In the genomic region with DNA sequence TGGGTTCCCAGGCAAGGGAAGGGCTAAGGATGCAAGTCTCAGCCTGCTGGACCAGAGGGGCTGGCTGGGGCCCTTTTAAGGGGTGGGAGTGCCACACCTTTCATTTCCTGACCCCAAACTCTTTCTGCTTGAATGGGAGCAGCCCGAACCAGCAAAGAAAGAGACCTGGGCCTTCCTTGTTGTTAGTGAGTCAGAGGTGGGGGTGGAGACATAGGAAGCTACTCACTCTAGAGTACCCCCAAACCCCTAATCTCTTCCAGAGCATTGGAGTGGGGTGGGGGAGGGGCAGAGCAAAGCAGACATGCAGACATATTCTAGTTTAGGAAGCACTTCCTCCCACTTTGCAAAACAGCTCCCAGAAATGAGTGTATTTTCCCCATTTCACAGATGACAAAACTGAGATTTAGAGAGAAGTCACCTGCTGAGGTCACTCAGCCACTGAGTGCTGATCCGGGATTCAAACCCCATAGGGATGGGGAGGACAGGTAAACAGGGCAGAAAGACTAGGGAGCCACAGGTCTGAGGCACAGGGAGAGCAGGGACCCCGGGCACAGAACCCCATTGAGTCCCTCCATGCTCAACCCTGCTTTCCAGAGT, we compare ENCODE assay signal across 11 cellular contexts. TPM values are rescaled to one million over a fixed set of nuclear protein-coding genes. Genes with fewer than 3 reads are reported as not detected.
DNase-seq lines count a peak whose midpoint lies in the region; ATAC-seq, FAIRE-seq and TF ChIP-seq lines count a peak whose summit lies in the region.
"Had no signal": no experiment of that assay in that cellular context is flagged by ENCODE, and none has a peak within 500 bp of the region (broad histone marks: within the 10 kb centered on the region; RNA-seq: fewer than 3 reads in every experiment).

No MANE protein-coding gene starts in this region.

- no peaks in the 10 kb centered on the region for H3K9me3 Mint-ChIP-seq in mesothelial cell of epicardium

- peak overlapping the region in 5 of 11 experiments; percentile 26 to 65 (median 46); a peak in 6 of 22 replicates for H3K27ac ChIP-seq in BLaER1 treated with 17β-estradiol and CSF1 and Interleukin-3, amounts not matched to agents 10 nM and 100 nM
- no peak overlapping the region for H3K27ac ChIP-seq in lung (ENCODE audit: low read depth in 1 of 2, low read length in 1 of 2)
- H3K27ac ChIP-seq: vagina had no signal

- H3K27me3 Mint-ChIP-seq in mesothelial cell of epicardium (ENCODE audit: low read depth) = peaks cover 6% of the 10 kb centered on the region

- H3K36me3 Mint-ChIP-seq in mesothelial cell of epicardium = no peaks in the 10 kb centered on the region

- peak; percentile 61 for FAIRE-seq in GM12892 (lab: Jason Lieb, UNC)

- no peak for DNase-seq in GM12892 (ENCODE audit: insufficient read length)
- peak; percentile 44 to 46 for DNase-seq in activated CD4-positive, alpha-beta T cell treated with anti-CD3 and anti-CD28 coated beads, Interleukin-2, amount 50 U/mL, for 48 hours
- DNase-seq in lung (ENCODE audit: low spot score) = no peak
- no peak for DNase-seq in mucosa of descending colon
- no peak for DNase-seq in NCI-H2107 (lab: John Stamatoyannopoulos, UW)
- DNase-seq in mesothelial cell of epicardium (ENCODE audit: low spot score in 2 of 2, unreplicated experiment in 2 of 2) = no peak
- DNase-seq: NCI-H526 treated with DMSO at 0.1 percent for 48 hours had no signal

- no peak overlapping the region for H3K27ac Mint-ChIP-seq in mesothelial cell of epicardium

- 76 to 87% methylated on average over 3 of the region's 3 CpGs for WGBS in lung, 2 donors

- H3K36me3 ChIP-seq in BLaER1 treated with 17β-estradiol and CSF1 and Interleukin-3, amounts not matched to agents 10 nM and 100 nM = no peaks in the 10 kb centered on the region
- H3K36me3 ChIP-seq in lung (ENCODE audit: control insufficient read depth in 2 of 2, insufficient read depth in 2 of 2, low read length in 2 of 2) (no peaks in the 10 kb centered on the region), mucosa of descending colon (ENCODE audit: low read depth) (no peaks in the 10 kb centered on the region)
- H3K36me3 ChIP-seq: vagina had no signal

- peaks cover 0 to 6% (median 0%) of the 10 kb centered on the region in 11 experiments; a peak in 1 of 22 replicates for H4K20me1 ChIP-seq in BLaER1 treated with 17β-estradiol and CSF1 and Interleukin-3, amounts not matched to agents 10 nM and 100 nM

- H3K4me2 ChIP-seq in BLaER1 treated with 17β-estradiol and CSF1 and Interleukin-3, amounts not matched to agents 10 nM and 100 nM = peak overlapping the region in 7 of 11 experiments; percentile 18 to 71 (median 54); a peak in 10 of 22 replicates

- ATAC-seq in lung (ENCODE audit: insufficient read depth, low FRiP score) (peak; percentile 5), mucosa of descending colon (no peak), GM21367 (IDR thresholded peaks at IDR 0.05; ENCODE audit: unreplicated experiment) (no peak)

- TF ChIP-seq CTCF in lung (IDR thresholded peaks at IDR 0.05; ENCODE audit: control extremely low read depth, extremely low read depth) (no peak), mucosa of descending colon (IDR thresholded peaks at IDR 0.05) (no peak), mesothelial cell of epicardium (IDR thresholded peaks at IDR 0.05; ENCODE audit: unreplicated experiment) (no peak)

- no peak for TF ChIP-seq POLR2A in GM12892 (IDR thresholded peaks at IDR 0.05; ENCODE audit: low read depth, low read length)

- peaks cover 10% of the 10 kb centered on the region for H3K4me1 Mint-ChIP-seq in mesothelial cell of epicardium

- peak overlapping the region in 4 of 11 experiments; percentile 6 to 19 (median 12); a peak in 3 of 22 replicates for H3K9ac ChIP-seq in BLaER1 treated with 17β-estradiol and CSF1 and Interleukin-3, amounts not matched to agents 10 nM and 100 nM

- H3K4me1 ChIP-seq in BLaER1 treated with 17β-estradiol and CSF1 and Interleukin-3, amounts not matched to agents 10 nM and 100 nM = peaks cover 7 to 20% (median 14%) of the 10 kb centered on the region in 10 experiments; a peak in 17 of 20 replicates
- H3K4me1 ChIP-seq in lung (ENCODE audit: control insufficient read depth in 2 of 2, insufficient read depth in 2 of 2, low read length in 2 of 2) (peaks cover 0 to 7% of the 10 kb centered on the region in 2 donors), mucosa of descending colon (ENCODE audit: low read depth) (peaks cover 8% of the 10 kb centered on the region)

- no peaks in the 10 kb centered on the region for H3K27me3 ChIP-seq in BLaER1 treated with 17β-estradiol and CSF1 and Interleukin-3, amounts not matched to agents 10 nM and 100 nM
- H3K27me3 ChIP-seq in lung (ENCODE audit: control insufficient read depth, insufficient read depth) = no peaks in the 10 kb centered on the region
- H3K27me3 ChIP-seq: vagina had no signal

- intact Hi-C loops in mucosa of descending colon (cut with DNase I, micrococcal nuclease) = no loop called here

- no peak overlapping the region for H3K4me3 ChIP-seq in BLaER1 treated with 17β-estradiol and CSF1 and Interleukin-3, amounts not matched to agents 10 nM and 100 nM
- H3K4me3 ChIP-seq in lung = no peak overlapping the region
- H3K4me3 ChIP-seq in mucosa of descending colon = no peak overlapping the region
- H3K4me3 ChIP-seq: vagina had no signal

- H3K9me3 ChIP-seq in BLaER1 treated with 17β-estradiol and CSF1 and Interleukin-3, amounts not matched to agents 10 nM and 100 nM (replicated peaks in 1 of 11) = no peaks in the 10 kb centered on the region
- H3K9me3 ChIP-seq in lung (ENCODE audit: control insufficient read depth in 2 of 2, insufficient read depth in 1 of 2, low read length in 1 of 2) = no peaks in the 10 kb centered on the region
- no peaks in the 10 kb centered on the region for H3K9me3 ChIP-seq in mucosa of descending colon
- H3K9me3 ChIP-seq: vagina had no signal

- H3K4me3 Mint-ChIP-seq in mesothelial cell of epicardium = no peak overlapping the region

RNA-seq across cellular contexts. Expression of a gene that starts 6.0 kb away (rescaled TPM):
- polyA plus RNA-seq in GM12892 (2012; ENCODE audit: missing spikeins) = 0.68 TPM
- total RNA-seq in lung (100 to 1,000 TPM in 1 of 2 donors, 10 to 100 TPM in 1; 43.9 to 181 TPM), mucosa of descending colon (1 to 10 TPM; 2.6 to 8.3 (median 3.9) TPM), mesothelial cell of epicardium (0.93 to 1.5 TPM (median 1.3 TPM) in 3 replicates)
- polyA plus RNA-seq in lung = 100 to 1,000 TPM; 137 to 218 TPM
- total RNA-seq: SK-MEL-5 had no signal

RNA-seq across cellular contexts. Expression of a gene that starts 20.3 kb away (rescaled TPM):
- polyA plus RNA-seq in GM12892 (2012; ENCODE audit: missing spikeins) = 14.1 TPM
- total RNA-seq in lung = 10 to 100 TPM; 14.4 to 42.5 TPM
- polyA plus RNA-seq in lung = 10 to 100 TPM; 31.5 to 32.6 TPM
- total RNA-seq in mucosa of descending colon = 10 to 100 TPM; 18.8 to 20.2 (median 18.8) TPM
- 37.7 to 38.4 TPM (median 37.9 TPM) in 3 replicates for total RNA-seq in mesothelial cell of epicardium

RNA-seq across cellular contexts. Expression of a gene that starts 51.0 kb away (rescaled TPM):
- polyA plus RNA-seq in GM12892 (2012; ENCODE audit: missing spikeins) = 0.15 TPM
- total RNA-seq in lung (1 to 10 TPM in 1 of 2 donors, under 1 TPM in 1; 0.74 to 3.9 TPM), mucosa of descending colon (10 to 100 TPM in 2 of 3 donors, 1 to 10 TPM in 1; 9.2 to 25.2 (median 17.2) TPM), mesothelial cell of epicardium (0.44 to 1.7 TPM (median 1.3 TPM) in 3 replicates)
- 1 to 10 TPM in 1 of 2 donors, under 1 TPM in 1; 0.80 to 2.2 TPM for polyA plus RNA-seq in lung
- total RNA-seq: SK-MEL-5 had no signal

Comparison
In these comparisons a context has a peak if more than half of its experiments do, and no peak if none do; other contexts are left out.
1. DNase-seq: peak in activated CD4-positive, alpha-beta T cell treated with anti-CD3 and anti-CD28 coated beads, Interleukin-2, amount 50 U/mL, for 48 hours (2 of 2); none in GM12892 (single experiment), lung (single experiment), mucosa of descending colon (0 of 3), NCI-H2107 (single experiment) and mesothelial cell of epicardium (0 of 2).
2. RNA of a gene that starts 6.0 kb away (total RNA-seq): 43.9 to 181 TPM in lung; 2.6 to 8.3 TPM in mucosa of descending colon and 0.93 to 1.5 TPM in mesothelial cell of epicardium; every median in the first group is over 4 times any median in the second.